In genomic region chr12:60196366-60196765, GRCh38 we compare ENCODE assay signal across 1 cellular context.
TF ChIP-seq lines count a peak whose summit lies in the region.

No MANE protein-coding gene starts in this region.

TF ChIP-seq in GM23338, 12 proteins besides CTCF, POLR2A, EP300 and RAD21 (continued from another document):
- TF ChIP-seq REST (IDR thresholded peaks at IDR 0.05; ENCODE audit: unreplicated experiment): no peak
- no peak for TF ChIP-seq CREB1 (CRISPR knock-in tag; IDR thresholded peaks at IDR 0.05; ENCODE audit: low read depth)
- TF ChIP-seq ZNF462 (CRISPR knock-in tag; IDR thresholded peaks at IDR 0.05): no peak
- no peak for TF ChIP-seq EZH2phosphoT487 (IDR thresholded peaks at IDR 0.05; ENCODE audit: unreplicated experiment)
